20 cellular contexts compared by ENCODE assay signal in the genomic region with DNA sequence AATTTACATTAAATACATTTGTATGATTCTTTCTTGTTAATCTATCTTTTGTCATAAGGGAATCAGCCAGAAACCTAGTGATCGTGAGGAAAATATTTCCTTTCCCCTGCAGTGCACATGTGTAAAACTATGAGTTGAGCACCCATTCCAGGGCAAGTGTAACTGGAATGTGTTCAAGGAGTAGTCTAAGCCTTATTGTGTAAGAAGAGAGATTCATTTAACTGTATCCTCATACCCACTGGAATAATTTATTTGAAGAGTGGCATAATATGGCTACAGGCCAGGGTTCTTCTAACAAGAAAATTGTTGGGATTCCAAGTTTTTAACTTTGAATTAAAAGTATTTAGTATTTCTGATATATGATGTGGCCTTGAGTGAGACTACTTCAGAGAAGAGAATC.
"Had no signal": no experiment of that assay in that cellular context is flagged by ENCODE, and none has a peak within 500 bp of the region (broad histone marks: within the 10 kb centered on the region; RNA-seq: fewer than 3 reads in every experiment).

No MANE protein-coding gene starts in this region.

- H3K4me3 ChIP-seq: coronary artery, heart left ventricle, right atrium auricular region, sigmoid colon, suprapubic skin, thyroid gland, upper lobe of right lung, vagina had no signal

- H3K4me1 ChIP-seq: heart left ventricle, right atrium auricular region, sigmoid colon, suprapubic skin, thyroid gland, upper lobe of right lung, vagina had no signal

- H3K9me3 ChIP-seq: neutrophil, right atrium auricular region, sigmoid colon, suprapubic skin, thyroid gland, upper lobe of right lung, vagina had no signal

- DNase-seq: effector CD4-positive, alpha-beta T cell; endodermal cell; erythroblast; heart left ventricle; hypothalamus; kidney glomerular epithelial cell; mesendoderm; naive thymus-derived CD8-positive, alpha-beta T cell; posterior cingulate gyrus; sigmoid colon; small intestine; stimulated activated CD4-positive, alpha-beta T cell treated with anti-CD3 and anti-CD28 coated beads, Interleukin-12 subunit alpha, Interleukin-12 subunit beta, amount 100 ng/mL, for 4 hours; stimulated activated naive CD4-positive, alpha-beta T cell; thyroid gland; upper lobe of right lung had no signal

- H3K27me3 ChIP-seq: heart left ventricle, neutrophil, right atrium auricular region, sigmoid colon, suprapubic skin, thyroid gland, upper lobe of right lung, vagina had no signal

- ATAC-seq: heart left ventricle; naive thymus-derived CD8-positive, alpha-beta T cell; upper lobe of right lung had no signal

- H3K27ac ChIP-seq: coronary artery, heart left ventricle, neutrophil, right atrium auricular region, sigmoid colon, suprapubic skin, thyroid gland, upper lobe of right lung, vagina had no signal

- H3K36me3 ChIP-seq: heart left ventricle, neutrophil, right atrium auricular region, sigmoid colon, suprapubic skin, thyroid gland, upper lobe of right lung, vagina had no signal
